In genomic region chr17:27269201-27269600, GRCh38 we compare ENCODE assay signal across 16 cellular contexts. TPM values are rescaled to one million over a fixed set of nuclear protein-coding genes. Genes with fewer than 3 reads are reported as not detected.
DNase-seq lines count a peak whose midpoint lies in the region; ATAC-seq and TF ChIP-seq lines count a peak whose summit lies in the region.
"Had no signal": no experiment of that assay in that cellular context is flagged by ENCODE, and none has a peak within 500 bp of the region (broad histone marks: within the 10 kb centered on the region; RNA-seq: fewer than 3 reads in every experiment).

No MANE protein-coding gene starts in this region.

- in situ Hi-C loops in G401 (cut with HindIII; ENCODE audit: low sequenced_read_pairs) = no loop called here

- peaks cover under 1 to 4% of the 10 kb centered on the region in 2 donors for H3K4me1 ChIP-seq in lung (ENCODE audit: control insufficient read depth in 2 of 2, insufficient read depth in 2 of 2, low read length in 2 of 2)
- H3K4me1 ChIP-seq: BLaER1 had no signal

- WGBS in lung, 2 donors = 54 to 80% methylated on average over 1 of the region's 1 CpG

- H3K27me3 ChIP-seq in lung (ENCODE audit: control insufficient read depth, insufficient read depth) = no peaks in the 10 kb centered on the region
- H3K27me3 ChIP-seq: BLaER1 had no signal

- no peaks in the 10 kb centered on the region for H3K9me3 ChIP-seq in lung (ENCODE audit: control insufficient read depth in 2 of 2, insufficient read depth in 1 of 2, low read length in 1 of 2)
- H3K9me3 ChIP-seq: BLaER1 had no signal

- DNase-seq in SKM-1 treated with dmso at 0.1 percent for 144 hours (lab: John Stamatoyannopoulos, UW; ENCODE audit: unreplicated experiment) = peak; percentile 23
- DNase-seq in SKM-1 (lab: John Stamatoyannopoulos, UW; ENCODE audit: unreplicated experiment) = no peak
- peak; percentile 30 for DNase-seq in RPMI8226
- no peak for DNase-seq in lung (ENCODE audit: low spot score)
- no peak for DNase-seq in G401 (ENCODE audit: low spot score)
- no peak for DNase-seq in activated CD4-positive, alpha-beta T cell treated with anti-CD3 and anti-CD28 coated beads for 48 hours
- DNase-seq: CD4-positive, CD25-positive, alpha-beta regulatory T cell; Karpas-422; NCI-H1930; NCI-H2107; NCI-H446 had no signal

- no peak for TF ChIP-seq CTCF in lung (IDR thresholded peaks at IDR 0.05; ENCODE audit: control extremely low read depth, extremely low read depth)

- peak overlapping the region in 1 of 2 donors; percentile 32 for H3K27ac ChIP-seq in lung (ENCODE audit: low read depth in 1 of 2, low read length in 1 of 2)
- H3K27ac ChIP-seq: BLaER1, HL-60, RWPE1, SK-N-MC had no signal

- no peak for ATAC-seq in lung (ENCODE audit: insufficient read depth, low FRiP score)
- no peak for ATAC-seq in GM18873 (IDR thresholded peaks at IDR 0.05; ENCODE audit: low FRiP score, unreplicated experiment)

- H3K36me3 ChIP-seq in lung (ENCODE audit: control insufficient read depth in 2 of 2, insufficient read depth in 2 of 2, low read length in 2 of 2) = no peaks in the 10 kb centered on the region
- H3K36me3 ChIP-seq: BLaER1 had no signal

- H3K4me3 ChIP-seq in lung = peak overlapping the region; percentile 16
- H3K4me3 ChIP-seq: BLaER1, SK-N-MC had no signal

RNA-seq across cellular contexts. Expression of gene WSB1, which starts 24.7 kb away (rescaled TPM):
- total RNA-seq in lung = 100 to 1,000 TPM; 318 to 748 TPM
- polyA plus RNA-seq in lung = 100 to 1,000 TPM; 181 to 218 TPM
- total RNA-seq in G401 (2014; rRNA removed; shearing (Covaris generic)) = 72.2 and 88.3 TPM in 2 replicates

Comparison
In these comparisons a context has a peak if more than half of its experiments do, and no peak if none do; other contexts are left out.
1. DNase-seq: peak in SKM-1 treated with dmso at 0.1 percent for 144 hours (single experiment) and RPMI8226 (single experiment); none in SKM-1 (single experiment), lung (single experiment), G401 (single experiment) and activated CD4-positive, alpha-beta T cell treated with anti-CD3 and anti-CD28 coated beads for 48 hours (single experiment).